27 cellular contexts compared by ENCODE assay signal in the genomic region with DNA sequence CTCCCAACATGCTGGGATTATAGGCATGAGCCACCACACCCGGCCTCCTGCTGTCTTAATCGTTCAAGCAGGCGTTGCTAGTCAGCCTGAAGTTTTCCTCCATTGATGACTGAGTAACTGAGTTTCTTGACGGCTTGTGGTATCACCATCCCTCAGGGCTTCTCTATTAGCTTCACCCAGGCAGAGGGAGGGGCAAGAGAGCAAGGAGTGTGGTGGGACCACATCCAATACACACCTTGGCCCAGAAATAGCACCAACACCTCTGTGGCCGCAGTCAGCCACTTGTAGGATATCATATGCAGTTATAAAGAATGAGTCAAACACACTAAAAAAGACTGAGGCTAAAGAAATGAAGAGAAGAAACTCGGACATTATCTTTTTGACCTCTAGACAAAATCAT.
"Had no signal": no experiment of that assay in that cellular context is flagged by ENCODE, and none has a peak within 500 bp of the region (broad histone marks: within the 10 kb centered on the region; RNA-seq: fewer than 3 reads in every experiment).

No MANE protein-coding gene starts in this region.

- H3K4me1 ChIP-seq: gastrocnemius medialis, pancreas, stomach, thyroid gland, vagina had no signal

- H3K4me3 Mint-ChIP-seq: endodermal cell; memory B cell; natural killer cell treated with Interleukin-12 subunit alpha and Interleukin-12 subunit beta and Interleukin-15 and Interleukin-18, amount 100 ng/mL, for 72 hours; neural crest cell had no signal

- ATAC-seq: esophagus mucosa, gastrocnemius medialis, left lobe of liver, pancreas, sciatic nerve had no signal

- H3K4me1 Mint-ChIP-seq: memory B cell, neural crest cell had no signal

- H3K36me3 Mint-ChIP-seq: memory B cell; natural killer cell treated with Interleukin-12 subunit alpha and Interleukin-12 subunit beta and Interleukin-15 and Interleukin-18, amount 100 ng/mL, for 72 hours had no signal

- H3K27me3 ChIP-seq: gastrocnemius medialis, neutrophil, pancreas, stomach, thyroid gland, vagina had no signal

- H3K9me3 Mint-ChIP-seq: endodermal cell, neural crest cell had no signal

- H3K27ac ChIP-seq: dorsolateral prefrontal cortex, epithelial cell of prostate, gastrocnemius medialis, neutrophil, pancreas, stomach, thyroid gland, vagina had no signal

- H3K4me3 ChIP-seq: dorsolateral prefrontal cortex, gastrocnemius medialis, lung, pancreas, smooth muscle cell, stomach, thyroid gland, vagina had no signal

- H3K27ac Mint-ChIP-seq: endodermal cell, memory B cell, progenitor cell of endocrine pancreas had no signal

- H3K27me3 Mint-ChIP-seq: memory B cell; natural killer cell treated with Interleukin-12 subunit alpha and Interleukin-12 subunit beta and Interleukin-15 and Interleukin-18, amount 100 ng/mL, for 72 hours; progenitor cell of endocrine pancreas had no signal

- DNase-seq: dorsolateral prefrontal cortex; effector CD4-positive, alpha-beta T cell; endodermal cell; foreskin fibroblast; gastrocnemius medialis; head of caudate nucleus; kidney; pancreas; stimulated activated CD4-positive, alpha-beta T cell treated with anti-CD3 and anti-CD28 coated beads, Interleukin-12 subunit alpha, Interleukin-12 subunit beta, amount 100 ng/mL, for 4 hours; stimulated activated CD4-positive, alpha-beta T cell treated with anti-CD3 and anti-CD28 coated beads, Interleukin-4, amount 100 ng/mL, for 1 hour; stimulated activated CD8-positive, alpha-beta memory T cell treated with anti-CD3 and anti-CD28 coated beads, Interleukin-4, amount 100 ng/mL, for 48 hours; stimulated activated naive CD4-positive, alpha-beta T cell treated with Interleukin-2 at 50 U/mL for 16 hours; stomach; thyroid gland; trophoblast cell had no signal

- H3K36me3 ChIP-seq: gastrocnemius medialis, neutrophil, pancreas, stomach, thyroid gland, vagina had no signal

- H3K9me3 ChIP-seq: gastrocnemius medialis, neutrophil, pancreas, stomach, thyroid gland, vagina had no signal
